18 cellular contexts compared by ENCODE assay signal in the genomic region with DNA sequence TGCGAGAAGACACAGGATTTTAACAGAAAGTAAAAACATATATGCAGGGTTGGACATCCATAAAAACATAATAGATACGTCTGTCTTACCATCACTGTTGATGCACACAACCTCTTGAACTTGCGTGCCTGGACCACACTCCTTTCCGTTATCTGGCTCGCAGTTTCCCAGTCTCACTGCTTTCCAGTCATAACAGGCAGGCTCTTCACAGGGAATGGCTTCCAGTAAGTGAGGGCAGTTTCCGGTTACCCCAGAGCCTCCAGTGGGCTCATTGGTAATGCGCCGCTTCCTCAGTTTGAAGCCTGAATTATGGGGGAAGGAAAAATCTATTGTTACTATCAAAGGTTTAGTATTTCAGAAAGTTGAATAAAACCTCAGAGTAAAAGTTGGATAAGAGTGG.
DNase-seq lines count a peak whose midpoint lies in the region; ATAC-seq, FAIRE-seq and TF ChIP-seq lines count a peak whose summit lies in the region.
"Had no signal": no experiment of that assay in that cellular context is flagged by ENCODE, and none has a peak within 500 bp of the region (broad histone marks: within the 10 kb centered on the region; RNA-seq: fewer than 3 reads in every experiment).

No MANE protein-coding gene starts in this region.

- no peaks in the 10 kb centered on the region for H3K9me2 ChIP-seq in Loucy (replicated peaks; ENCODE audit: low read depth, low read length)
- H3K9me2 ChIP-seq in hepatocyte (replicated peaks; ENCODE audit: insufficient read depth): no peaks in the 10 kb centered on the region

- H3K27ac ChIP-seq in BLaER1 (peak overlapping the region; percentile 95), hepatocyte (peak overlapping the region; percentile 78), trophoblast cell (ENCODE audit: low read depth, low read length) (no peak overlapping the region)
- H3K27ac ChIP-seq: C4-2B had no signal

- no peak overlapping the region for H3K4me3 Mint-ChIP-seq in activated CD8-positive, alpha-beta memory T cell treated with anti-CD3 and anti-CD28 coated beads, Interleukin-2, amount 10 ng/mL, durations not matched to agents 7 days and 5 days
- no peak overlapping the region for H3K4me3 Mint-ChIP-seq in activated naive CD4-positive, alpha-beta T cell treated with anti-CD3 and anti-CD28 coated beads, Interleukin-2, amount 10 ng/mL, durations not matched to agents 7 days and 5 days
- H3K4me3 Mint-ChIP-seq: CD4-positive, alpha-beta memory T cell had no signal

- peak overlapping the region; percentile 8 for H2BK12ac ChIP-seq in trophoblast cell (ENCODE audit: low read length)

- CTCF ChIA-PET in activated CD8-positive, alpha-beta memory T cell treated with anti-CD3 and anti-CD28 coated beads, Interleukin-2, amount 10 ng/mL, durations not matched to agents 7 days and 5 days (lab: Charles Lee): no interaction called here
- CTCF ChIA-PET in activated naive CD4-positive, alpha-beta T cell treated with anti-CD3 and anti-CD28 coated beads, Interleukin-2, amount 10 ng/mL, durations not matched to agents 7 days and 5 days (lab: Charles Lee): no interaction called here

- H3K4me3 ChIP-seq in BLaER1 (peak overlapping the region; percentile 56; the same call in 1 of the 2 replicates), Loucy (ENCODE audit: low read length, poor library complexity, severe bottlenecking) (no peak overlapping the region), hepatocyte (no peak overlapping the region), trophoblast cell (ENCODE audit: low read depth, low read length) (no peak overlapping the region)
- H3K4me3 ChIP-seq: HAP-1 had no signal

- no peaks in the 10 kb centered on the region for H3K9me3 Mint-ChIP-seq in activated CD8-positive, alpha-beta memory T cell treated with anti-CD3 and anti-CD28 coated beads, Interleukin-2, amount 10 ng/mL, durations not matched to agents 7 days and 5 days (ENCODE audit: low read depth)
- no peaks in the 10 kb centered on the region for H3K9me3 Mint-ChIP-seq in activated naive CD4-positive, alpha-beta T cell treated with anti-CD3 and anti-CD28 coated beads, Interleukin-2, amount 10 ng/mL, durations not matched to agents 7 days and 5 days

- H3K18ac ChIP-seq in trophoblast cell (ENCODE audit: low read length): no peak overlapping the region

- no peak overlapping the region for H3K4ac ChIP-seq in trophoblast cell (ENCODE audit: low read depth, low read length)

- no peak for FAIRE-seq in urothelium cell line (lab: Jason Lieb, UNC)
- FAIRE-seq: GM12892, GM19239, H1, HepG2, HTR-8/SVneo had no signal

- no peaks in the 10 kb centered on the region for H3K79me1 ChIP-seq in trophoblast cell (ENCODE audit: low read length)

- WGBS in hepatocyte (ENCODE audit: low lambda C conversion rate, missing lambda C conversion rate): 88% methylated on average over 8 of the region's 8 CpGs
- whole genome bisulfite sequencing in trophoblast cell (ENCODE audit: extremely low coverage, insufficient coverage, insufficient read length): no CpG with 5 or more reads among the region's 8 CpGs

- peak overlapping the region; percentile 8 for H4K91ac ChIP-seq in trophoblast cell (ENCODE audit: low read depth, low read length)

- H3K27me3 Mint-ChIP-seq in activated CD8-positive, alpha-beta memory T cell treated with anti-CD3 and anti-CD28 coated beads, Interleukin-2, amount 10 ng/mL, durations not matched to agents 7 days and 5 days: no peaks in the 10 kb centered on the region
- H3K27me3 Mint-ChIP-seq in activated naive CD4-positive, alpha-beta T cell treated with anti-CD3 and anti-CD28 coated beads, Interleukin-2, amount 10 ng/mL, durations not matched to agents 7 days and 5 days: no peaks in the 10 kb centered on the region
- H3K27me3 Mint-ChIP-seq: CD4-positive, alpha-beta memory T cell had no signal

- H4K8ac ChIP-seq in trophoblast cell (ENCODE audit: low read depth, low read length): no peak overlapping the region

- H3F3A ChIP-seq in Loucy (ENCODE audit: low read depth): peaks cover 5% of the 10 kb centered on the region; the same call in 1 of the 2 replicates

- peak overlapping the region; percentile 74; the same call in 1 of the 2 replicates for H2AFZ ChIP-seq in Loucy (ENCODE audit: low read length)
- H2AFZ ChIP-seq in hepatocyte: no peak overlapping the region
- no peak overlapping the region for H2AFZ ChIP-seq in trophoblast cell (ENCODE audit: insufficient read depth, low read length, poor library complexity)

- H2AK5ac ChIP-seq in trophoblast cell (ENCODE audit: low read length): no peak overlapping the region

- H3K4me1 Mint-ChIP-seq in activated CD8-positive, alpha-beta memory T cell treated with anti-CD3 and anti-CD28 coated beads, Interleukin-2, amount 10 ng/mL, durations not matched to agents 7 days and 5 days: no peaks in the 10 kb centered on the region
- H3K4me1 Mint-ChIP-seq in activated naive CD4-positive, alpha-beta T cell treated with anti-CD3 and anti-CD28 coated beads, Interleukin-2, amount 10 ng/mL, durations not matched to agents 7 days and 5 days: no peaks in the 10 kb centered on the region
- H3K4me1 Mint-ChIP-seq: CD4-positive, alpha-beta memory T cell had no signal

- H3K79me2 ChIP-seq in Loucy (ENCODE audit: insufficient read depth, low read length): no peaks in the 10 kb centered on the region
- H3K79me2 ChIP-seq in hepatocyte: no peaks in the 10 kb centered on the region
- H3K79me2 ChIP-seq in trophoblast cell (ENCODE audit: control insufficient read depth, insufficient read depth, low read length, poor library complexity): no peaks in the 10 kb centered on the region

- peaks cover 63% of the 10 kb centered on the region for H3K4me1 ChIP-seq in BLaER1
- peaks cover 28% of the 10 kb centered on the region for H3K4me1 ChIP-seq in Loucy (ENCODE audit: insufficient read depth, low read length, poor library complexity, severe bottlenecking)
- H3K4me1 ChIP-seq in hepatocyte (ENCODE audit: insufficient read depth): peaks cover 11% of the 10 kb centered on the region
- H3K4me1 ChIP-seq in trophoblast cell (ENCODE audit: control insufficient read depth in 1 of 2, insufficient read depth in 2 of 2, low read length in 2 of 2): peaks cover 0 to 2% of the 10 kb centered on the region in 2 experiments
- H3K4me1 ChIP-seq: HAP-1 had no signal

- H3K36me3 ChIP-seq in BLaER1 (no peaks in the 10 kb centered on the region; the same call in 1 of the 2 replicates), Loucy (ENCODE audit: insufficient read depth, low read length) (no peaks in the 10 kb centered on the region), hepatocyte (replicated peaks; ENCODE audit: insufficient read depth, low read depth) (no peaks in the 10 kb centered on the region), trophoblast cell (ENCODE audit: control insufficient read depth in 1 of 2, insufficient read depth in 2 of 2, low read length in 2 of 2) (no peaks in the 10 kb centered on the region)
- H3K36me3 ChIP-seq: HAP-1 had no signal

- no peak overlapping the region for H4K12ac ChIP-seq in trophoblast cell (ENCODE audit: low read depth, low read length)

- no peak overlapping the region for H2BK120ac ChIP-seq in trophoblast cell (ENCODE audit: insufficient read depth, low read length, poor library complexity)

- H3K27me3 ChIP-seq in BLaER1 (no peaks in the 10 kb centered on the region), Loucy (ENCODE audit: insufficient read depth, low read length, poor library complexity, severe bottlenecking) (no peaks in the 10 kb centered on the region), hepatocyte (no peaks in the 10 kb centered on the region), trophoblast cell (ENCODE audit: insufficient read depth, low read length) (no peaks in the 10 kb centered on the region)

- ATAC-seq in activated CD8-positive, alpha-beta memory T cell treated with anti-CD3 and anti-CD28 coated beads, Interleukin-2, amount 10 ng/mL, durations not matched to agents 7 days and 5 days: no peak
- ATAC-seq: HepG2 had no signal

- H2BK5ac ChIP-seq in trophoblast cell (ENCODE audit: low read depth, low read length, poor library complexity): peak overlapping the region; percentile 56

- H4K20me1 ChIP-seq in BLaER1: no peaks in the 10 kb centered on the region
- no peaks in the 10 kb centered on the region for H4K20me1 ChIP-seq in Loucy (ENCODE audit: insufficient read depth, low read length, poor library complexity, severe bottlenecking)
- H4K20me1 ChIP-seq in hepatocyte (ENCODE audit: insufficient read depth, poor library complexity, severe bottlenecking): no peaks in the 10 kb centered on the region

- no peak overlapping the region for H3K14ac ChIP-seq in trophoblast cell (ENCODE audit: low read length)

- DNase-seq in hepatocyte (ENCODE audit: low spot score) (no peak), trophoblast cell (no peak), urothelium cell line (ENCODE audit: low spot score) (no peak)
- DNase-seq in activated CD8-positive, alpha-beta memory T cell treated with anti-CD3 and anti-CD28 coated beads, Interleukin-2, amount 10 ng/mL, durations not matched to agents 7 days and 5 days: no peak
- no peak for DNase-seq in activated naive CD4-positive, alpha-beta T cell treated with anti-CD3 and anti-CD28 coated beads, Interleukin-2, amount 10 ng/mL, durations not matched to agents 7 days and 5 days
- DNase-seq: 8988T; CD4-positive, alpha-beta memory T cell; DMS79; GDM1 had no signal

- no peak overlapping the region for H3K27ac Mint-ChIP-seq in activated CD8-positive, alpha-beta memory T cell treated with anti-CD3 and anti-CD28 coated beads, Interleukin-2, amount 10 ng/mL, durations not matched to agents 7 days and 5 days
- H3K27ac Mint-ChIP-seq in activated naive CD4-positive, alpha-beta T cell treated with anti-CD3 and anti-CD28 coated beads, Interleukin-2, amount 10 ng/mL, durations not matched to agents 7 days and 5 days: no peak overlapping the region
- H3K27ac Mint-ChIP-seq: CD4-positive, alpha-beta memory T cell had no signal

- H3K9me3 ChIP-seq in BLaER1 (peaks cover 54% of the 10 kb centered on the region), Loucy (ENCODE audit: insufficient read depth, low read depth, low read length) (0 out of 2 replicates have a peak, but pooled peaks cover 4% of the 10 kb centered on the region), hepatocyte (ENCODE audit: low read depth) (no peaks in the 10 kb centered on the region), trophoblast cell (ENCODE audit: insufficient read depth, low read depth, low read length) (peaks cover 6% of the 10 kb centered on the region)
- H3K9me3 ChIP-seq: HAP-1 had no signal

- H3K4me2 ChIP-seq in BLaER1 (peak overlapping the region; percentile 83), Loucy (ENCODE audit: low read depth, low read length, poor library complexity, severe bottlenecking) (no peak overlapping the region), hepatocyte (no peak overlapping the region), trophoblast cell (ENCODE audit: low read length) (no peak overlapping the region)

- H3K23ac ChIP-seq in trophoblast cell (ENCODE audit: low read length): no peak overlapping the region

- H3K36me3 Mint-ChIP-seq in activated CD8-positive, alpha-beta memory T cell treated with anti-CD3 and anti-CD28 coated beads, Interleukin-2, amount 10 ng/mL, durations not matched to agents 7 days and 5 days: no peaks in the 10 kb centered on the region
- no peaks in the 10 kb centered on the region for H3K36me3 Mint-ChIP-seq in activated naive CD4-positive, alpha-beta T cell treated with anti-CD3 and anti-CD28 coated beads, Interleukin-2, amount 10 ng/mL, durations not matched to agents 7 days and 5 days
- H3K36me3 Mint-ChIP-seq: CD4-positive, alpha-beta memory T cell had no signal

- no peak for TF ChIP-seq CTCF in Loucy (conservative IDR thresholded peaks at IDR 0.05; ENCODE audit: low read length)
- no peak for TF ChIP-seq CTCF in hepatocyte (IDR thresholded peaks at IDR 0.05; ENCODE audit: poor library complexity)

- H3K9ac ChIP-seq in BLaER1 (peak overlapping the region; percentile 79), Loucy (ENCODE audit: low read depth, low read length, poor library complexity, severe bottlenecking) (peak overlapping the region; percentile 50), trophoblast cell (ENCODE audit: low read length) (no peak overlapping the region)
